In the genomic region with DNA sequence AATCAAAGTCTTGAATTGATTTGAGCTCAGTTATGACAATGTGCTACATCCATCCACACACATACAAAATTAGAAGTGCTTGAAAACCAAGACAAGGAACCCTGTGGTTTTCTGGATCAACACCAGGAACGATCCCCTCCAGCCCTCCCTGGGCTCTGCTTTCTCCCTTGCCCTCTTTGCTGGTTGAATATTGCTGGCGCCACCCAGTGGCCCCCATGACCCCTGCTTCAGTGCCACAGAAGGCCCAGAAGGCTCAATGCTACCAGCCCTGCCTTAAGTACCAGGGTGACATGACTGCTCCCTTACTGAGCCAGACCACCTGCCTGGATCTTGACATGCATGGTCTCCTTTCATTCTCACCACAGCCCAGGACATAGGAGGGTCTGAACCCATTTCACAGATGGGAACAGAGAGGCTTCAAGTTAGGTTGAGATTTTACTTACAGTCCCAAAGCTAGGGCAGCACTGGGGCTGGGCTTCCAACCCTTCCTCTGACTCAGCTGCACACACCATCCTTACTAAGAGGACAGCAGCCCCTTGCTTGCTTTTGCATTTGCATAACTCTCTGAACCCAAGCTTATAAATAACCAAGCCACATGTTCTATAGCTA, we compare ENCODE assay signal across 8 cellular contexts. TPM values are rescaled to one million over a fixed set of nuclear protein-coding genes. Genes with fewer than 3 reads are reported as not detected.
DNase-seq lines count a peak whose midpoint lies in the region; ATAC-seq, FAIRE-seq and TF ChIP-seq lines count a peak whose summit lies in the region.

No MANE protein-coding gene starts in this region.

- no peak overlapping the region for H3K4ac ChIP-seq in mesenchymal stem cell (ENCODE audit: low read depth in 1 of 2, low read length in 2 of 2)

- H2BK5ac ChIP-seq in mesenchymal stem cell (ENCODE audit: low read depth, low read length, poor library complexity, severe bottlenecking): no peak overlapping the region

- ATAC-seq in aorta (ENCODE audit: low FRiP score): peak; percentile 62

- TF ChIP-seq POLR2A in GM12891 (IDR thresholded peaks at IDR 0.05; ENCODE audit: low read depth, low read length): no peak

- TF ChIP-seq CTCF in HFF-Myc (IDR thresholded peaks at IDR 0.05; ENCODE audit: low read depth, low read length, missing control alignments): peak; percentile 58
- TF ChIP-seq CTCF in coronary artery (IDR thresholded peaks at IDR 0.05): peak; percentile 25

- H3K79me1 ChIP-seq in mesenchymal stem cell (replicated peaks; ENCODE audit: low read length, poor library complexity, severe bottlenecking): no peaks in the 10 kb centered on the region

- no peak overlapping the region for H3K9ac ChIP-seq in mesenchymal stem cell (ENCODE audit: low read length)

- H3K27me3 ChIP-seq in mesenchymal stem cell (ENCODE audit: control insufficient read depth in 1 of 2, insufficient read depth in 1 of 2, low read length in 2 of 2) (no peaks in the 10 kb centered on the region), aorta (ENCODE audit: control insufficient read depth in 1 of 2, insufficient read depth in 2 of 2, low read length in 1 of 2) (no peaks in the 10 kb centered on the region)

- H2BK120ac ChIP-seq in mesenchymal stem cell (ENCODE audit: low read depth, low read length): no peak overlapping the region

- intact Hi-C loops in aorta (cut with DNase I): loop anchor here in 1 of 2 donors (5.0 to 10.0 kb wide), 3 partner anchors 119 to 741 kb away; no protein-coding TSS in a partner anchor

- H4K8ac ChIP-seq in mesenchymal stem cell (ENCODE audit: low read length): no peak overlapping the region

- no peak overlapping the region for H3K18ac ChIP-seq in mesenchymal stem cell (ENCODE audit: low read depth in 1 of 2, low read length in 2 of 2)

- H3K14ac ChIP-seq in mesenchymal stem cell (ENCODE audit: low read length in 2 of 2): no peak overlapping the region

- H3K27ac ChIP-seq in coronary artery (no peak overlapping the region), mesenchymal stem cell (ENCODE audit: low read length, poor library complexity, severe bottlenecking) (no peak overlapping the region), aorta (ENCODE audit: low read depth in 1 of 2, low read length in 2 of 2) (no peak overlapping the region)

- H3K36me3 ChIP-seq in mesenchymal stem cell (ENCODE audit: control insufficient read depth in 1 of 2, insufficient read depth in 2 of 2, low read depth in 1 of 2, low read length in 2 of 2): no peaks in the 10 kb centered on the region
- H3K36me3 ChIP-seq in aorta (ENCODE audit: control insufficient read depth in 1 of 2, insufficient read depth in 2 of 2, low read length in 1 of 2): no peaks in the 10 kb centered on the region

- FAIRE-seq in GM12891 (lab: Jason Lieb, UNC): peak; percentile 87

- H3K4me1 ChIP-seq in mesenchymal stem cell (ENCODE audit: control insufficient read depth, insufficient read depth, low read depth, low read length) (peaks cover 4% of the 10 kb centered on the region), aorta (ENCODE audit: control insufficient read depth in 1 of 2, insufficient read depth in 2 of 2, low read length in 2 of 2) (peaks cover 0 to 2% of the 10 kb centered on the region in 2 donors)

- no peak overlapping the region for H2BK15ac ChIP-seq in mesenchymal stem cell (ENCODE audit: low read depth, poor library complexity, severe bottlenecking)

- H4K91ac ChIP-seq in mesenchymal stem cell (ENCODE audit: low read length): no peak overlapping the region

- no peak overlapping the region for H2AK5ac ChIP-seq in mesenchymal stem cell (ENCODE audit: low read length, severe bottlenecking)

- no peak overlapping the region for H2BK12ac ChIP-seq in mesenchymal stem cell (ENCODE audit: low read length in 2 of 2)

- DNase-seq in AG08396 (ENCODE audit: low spot score) (peak; percentile 28), GM12891 (ENCODE audit: insufficient read length, low spot score) (no peak), HFF-Myc (ENCODE audit: extremely low read depth, low read depth) (no peak), LoVo (ENCODE audit: low spot score) (peak; percentile 55), SKM-1 treated with dmso at 0.1 percent for 144 hours (lab: John Stamatoyannopoulos, UW; ENCODE audit: unreplicated experiment) (peak; percentile 24), coronary artery (ENCODE audit: low spot score) (no peak), mesenchymal stem cell (peak; percentile 53), aorta (peak in 1 of 2 donors; percentile 62)

- 2% methylated on average over 2 of the region's 2 CpGs for WGBS in mesenchymal stem cell
- WGBS in aorta, 2 donors: 21 to 35% methylated on average over 2 of the region's 2 CpGs

- H3K4me3 ChIP-seq in HFF-Myc (replicated peaks; ENCODE audit: low read depth, low read length) (no peak overlapping the region), coronary artery (no peak overlapping the region), mesenchymal stem cell (ENCODE audit: insufficient read depth in 1 of 2, low read depth in 1 of 2, low read length in 2 of 2) (no peak overlapping the region), aorta (ENCODE audit: low read length in 2 of 2) (no peak overlapping the region)

- no peak overlapping the region for H2AFZ ChIP-seq in mesenchymal stem cell (ENCODE audit: low read depth, low read length)

- no peak overlapping the region for H3K4me2 ChIP-seq in mesenchymal stem cell (ENCODE audit: low read length, poor library complexity, severe bottlenecking)

- H3K9me3 ChIP-seq in mesenchymal stem cell (ENCODE audit: control insufficient read depth, low read length): no peaks in the 10 kb centered on the region
- H3K9me3 ChIP-seq in aorta (ENCODE audit: control insufficient read depth, low read length): no peaks in the 10 kb centered on the region

- H3K23ac ChIP-seq in mesenchymal stem cell (ENCODE audit: low read length in 2 of 2): no peak overlapping the region

TF ChIP-seq in GM12891, 5 proteins besides CTCF, POLR2A, EP300 and RAD21:
- no peak for TF ChIP-seq TAF1 (IDR thresholded peaks at IDR 0.05; ENCODE audit: low read depth, low read length)
- no peak for TF ChIP-seq SPI1 (IDR thresholded peaks at IDR 0.05; ENCODE audit: low read depth, low read length)
- no peak for TF ChIP-seq PAX5 (IDR thresholded peaks at IDR 0.05; ENCODE audit: insufficient read depth, low read length, severe bottlenecking)
- no peak for TF ChIP-seq POU2F2 (IDR thresholded peaks at IDR 0.05; ENCODE audit: low read depth, low read length)
- no peak for TF ChIP-seq POLR2AphosphoS5 (IDR thresholded peaks at IDR 0.05; ENCODE audit: low read depth, low read length)

RNA-seq across cellular contexts. Expression of a gene that starts 15.0 kb away (rescaled TPM):
- polyA plus RNA-seq in GM12891 (2012; ENCODE audit: low read depth, missing spikeins): 1.1 TPM
- 1.8 TPM for polyA plus RNA-seq in mesenchymal stem cell (2013, experiment 1 of 2)
- 1.7 TPM for polyA plus RNA-seq in mesenchymal stem cell (2013, experiment 2 of 2)
- total RNA-seq in aorta: under 1 TPM in 1 of 2 donors, not detected in 1; 0.57 TPM
- polyA plus RNA-seq in aorta: under 1 TPM in 1 of 2 donors, not detected in 1; 0.15 TPM

Comparison
In these comparisons a context has a peak if more than half of its experiments do, and no peak if none do; other contexts are left out.
1. DNase-seq: peak in AG08396 (single experiment), LoVo (single experiment), SKM-1 treated with dmso at 0.1 percent for 144 hours (single experiment) and mesenchymal stem cell (single experiment); none in GM12891 (single experiment), HFF-Myc (single experiment) and coronary artery (single experiment).